ENCODE assay signal across 23 cellular contexts in genomic region chr10:90723416-90724068, GRCh38.
A peak's percentile ranks its signal among the peaks of the same experiment; 100 is the strongest.
DNase-seq lines count a peak whose midpoint lies in the region; ATAC-seq, FAIRE-seq and TF ChIP-seq lines count a peak whose summit lies in the region.
"Had no signal": no experiment of that assay in that cellular context is flagged by ENCODE, and none has a peak within 500 bp of the region (broad histone marks: within the 10 kb centered on the region; RNA-seq: fewer than 3 reads in every experiment).

No MANE protein-coding gene starts in this region.

- no peak overlapping the region for H4K5ac ChIP-seq in H1 (ENCODE audit: insufficient read length, low read depth, low read length)

- H3K79me2 ChIP-seq in PC-3 (ENCODE audit: low read length) (no peaks in the 10 kb centered on the region), H1 (ENCODE audit: control insufficient read depth in 1 of 2, insufficient read depth in 2 of 2, low read length in 2 of 2) (no peaks in the 10 kb centered on the region), neural progenitor cell (ENCODE audit: low read depth) (no peaks in the 10 kb centered on the region)

- H3K4me3 Mint-ChIP-seq in activated CD4-positive, alpha-beta T cell treated with anti-CD3 and anti-CD28 coated beads for 36 hours, result no peak overlapping the region
- no peak overlapping the region for H3K4me3 Mint-ChIP-seq in neural progenitor cell

- H3K27me3 ChIP-seq in PC-3 (ENCODE audit: low read length) (no peaks in the 10 kb centered on the region), H1 (replicated peaks in 1 of 4; ENCODE audit: control insufficient read depth in 3 of 4, extremely low read depth in 1 of 4, insufficient read depth in 3 of 4, low read length in 3 of 4) (no peaks in the 10 kb centered on the region), neural progenitor cell (no peaks in the 10 kb centered on the region)
- H3K27me3 ChIP-seq: colonic mucosa, gastrocnemius medialis, tibial nerve had no signal

- H2AK5ac ChIP-seq in H1 (ENCODE audit: low read depth, low read length), result no peak overlapping the region

- H3K79me1 ChIP-seq in H1 (ENCODE audit: low read depth, low read length), result no peaks in the 10 kb centered on the region

- H2AFZ ChIP-seq in PC-3 (ENCODE audit: low read length) (no peak overlapping the region), H1 (ENCODE audit: low read length) (no peak overlapping the region), neural progenitor cell (replicated peaks) (peak overlapping the region; percentile 52)

- peak; percentile 42 for FAIRE-seq in H1 (lab: Jason Lieb, UNC)
- FAIRE-seq: endothelial cell of umbilical vein had no signal

- no peak overlapping the region for H3K4ac ChIP-seq in H1 (replicated peaks; ENCODE audit: insufficient read length, low read depth, low read length)

- H2BK20ac ChIP-seq in H1 (ENCODE audit: low read length), result no peak overlapping the region

- CTCF ChIA-PET in activated CD4-positive, alpha-beta T cell treated with anti-CD3 and anti-CD28 coated beads for 36 hours (lab: Charles Lee), result interaction anchor here (0.7 to 1.1 kb wide), 5 partner anchors 19 to 149 kb away, joined by 3 to 4 read pairs (median 3); partner anchors contain the start of gene RPP30
- CTCF ChIA-PET in PC-3 (lab: Charles Lee), result no interaction called here
- CTCF ChIA-PET in H1 (lab: Charles Lee; ENCODE audit: partially characterized antibody), result interaction anchor here (0.8 to 2.6 kb wide), 11 partner anchors 11 to 575 kb away, joined by 3 to 15 read pairs (median 4); partner anchors contain the start of gene HTR7

- TF ChIP-seq EP300 in H1 (IDR thresholded peaks at IDR 0.05; ENCODE audit: borderline replicate concordance in 1 of 2, low read depth in 2 of 2, low read length in 2 of 2), result no peak

- peak; percentile 60 for ATAC-seq in activated CD4-positive, alpha-beta T cell treated with anti-CD3 and anti-CD28 coated beads for 36 hours
- no peak for ATAC-seq in PC-3
- ATAC-seq: gastrocnemius medialis, lower lobe of right lung, Panc1, psoas muscle, SK-N-SH treated with all-trans-retinoic acid at 6 μM for 48 hours had no signal

- H3F3A ChIP-seq in PC-3 (ENCODE audit: low read length, unreplicated experiment), result no peaks in the 10 kb centered on the region
- no peaks in the 10 kb centered on the region for H3F3A ChIP-seq in neural progenitor cell (ENCODE audit: low read depth)

- H3K27me3 Mint-ChIP-seq in activated CD4-positive, alpha-beta T cell treated with anti-CD3 and anti-CD28 coated beads for 36 hours, result no peaks in the 10 kb centered on the region
- H3K27me3 Mint-ChIP-seq in neural progenitor cell (ENCODE audit: insufficient read depth, low read depth), result peaks cover 2% of the 10 kb centered on the region

- H3K4me1 ChIP-seq in PC-3 (ENCODE audit: insufficient read depth, low read length) (no peaks in the 10 kb centered on the region), H1 (replicated peaks in 1 of 4; ENCODE audit: control insufficient read depth in 3 of 4, insufficient read depth in 4 of 4, low read length in 3 of 4) (peaks cover 2 to 9% (median 5%) of the 10 kb centered on the region in 4 experiments; a peak in 4 of 7 replicates), neural progenitor cell (no peaks in the 10 kb centered on the region)
- H3K4me1 ChIP-seq: colonic mucosa, gastrocnemius medialis, lower lobe of right lung, psoas muscle, tibial nerve had no signal

- no peak overlapping the region for H3K18ac ChIP-seq in H1 (ENCODE audit: extremely low read depth, low read length)

- H2BK15ac ChIP-seq in H1 (ENCODE audit: low read length), result no peak overlapping the region

- POLR2A ChIA-PET in activated CD4-positive, alpha-beta T cell treated with anti-CD3 and anti-CD28 coated beads for 36 hours (lab: Charles Lee), result no interaction called here
- POLR2A ChIA-PET in PC-3 (lab: Charles Lee; ENCODE audit: unreplicated experiment), result no interaction called here
- POLR2A ChIA-PET in H1 (lab: Charles Lee; ENCODE audit: partially characterized antibody), result interaction anchor here (1.5 kb wide), 1 partner anchor 11 kb away, joined by 4 read pairs; no protein-coding TSS in a partner anchor

- BruUV-seq in PC-3 (replicated peaks; lab: Mats Ljungman, UMichigan), result no TSS peak

- H3K27ac ChIP-seq in PC-3 (ENCODE audit: low read length) (no peak overlapping the region), H1 (ENCODE audit: low read depth, low read length) (no peak overlapping the region), neural progenitor cell (no peak overlapping the region)
- H3K27ac ChIP-seq: C4-2B, colonic mucosa, gastrocnemius medialis, lower lobe of right lung, psoas muscle, tibial nerve had no signal

- no peak for TF ChIP-seq RAD21 in H1 (IDR thresholded peaks at IDR 0.05 in 1 of 2, conservative IDR thresholded peaks at IDR 0.05 in 1 of 2; ENCODE audit: low read depth in 2 of 2, low read length in 2 of 2)

- H4K91ac ChIP-seq in H1 (replicated peaks; ENCODE audit: insufficient read length, low read length), result peak overlapping the region; percentile 32

- intact Hi-C loops in activated CD4-positive, alpha-beta T cell treated with anti-CD3 and anti-CD28 coated beads for 36 hours (cut with DNase I, micrococcal nuclease), result loop anchor here in 1 of 2 experiments (10.0 kb wide), 1 partner anchor 929 kb away; no protein-coding TSS in a partner anchor
- intact Hi-C loops in PC-3 (cut with micrococcal nuclease), result no loop called here

- H3K36me3 ChIP-seq in PC-3 (ENCODE audit: low read depth, low read length) (no peaks in the 10 kb centered on the region), H1 (ENCODE audit: control insufficient read depth in 2 of 4, insufficient read depth in 4 of 4, low read length in 3 of 4) (no peaks in the 10 kb centered on the region), neural progenitor cell (no peaks in the 10 kb centered on the region)
- H3K36me3 ChIP-seq: colonic mucosa, gastrocnemius medialis, lower lobe of right lung, tibial nerve had no signal

- H3K9me2 ChIP-seq in PC-3 (replicated peaks; ENCODE audit: low read length), result no peaks in the 10 kb centered on the region

- H3K9ac ChIP-seq in PC-3 (ENCODE audit: low read length) (no peak overlapping the region), H1 (replicated peaks in 1 of 4; ENCODE audit: extremely low read depth in 1 of 4, low read depth in 3 of 4, low read length in 3 of 4) (no peak overlapping the region), neural progenitor cell (no peak overlapping the region)

- no peak for TF ChIP-seq POLR2A in H1 (IDR thresholded peaks at IDR 0.05; ENCODE audit: control extremely low read depth in 1 of 2, low read depth in 2 of 2, low read length in 2 of 2)

- no peak overlapping the region for H3K14ac ChIP-seq in H1 (ENCODE audit: insufficient read length)

- peak; percentile 11 for DNase-seq in activated CD4-positive, alpha-beta T cell treated with anti-CD3 and anti-CD28 coated beads for 36 hours
- no peak for DNase-seq in activated CD4-positive, alpha-beta T cell treated with anti-CD3 and anti-CD28 coated beads for 1 hour
- DNase-seq in PC-3 (peak; percentile 10), H1 (ENCODE audit: low read depth in 1 of 2, low spot score in 2 of 2) (peak in 1 of 2 experiments; percentile 29), neural progenitor cell (ENCODE audit: low spot score) (no peak), HT-29 (ENCODE audit: low spot score) (no peak), NCI-H345 (lab: John Stamatoyannopoulos, UW) (no peak), NCI-H1105 (lab: John Stamatoyannopoulos, UW) (no peak)
- DNase-seq: activated CD4-positive, alpha-beta T cell treated with anti-CD3 and anti-CD28 coated beads, Interleukin-2, amount 50 U/mL, for 48 hours; aorta; colonic mucosa; gastrocnemius medialis; H7; Karpas-422; lower lobe of right lung; NCI-H1417 treated with DMSO at 0.1 percent for 48 hours; NCI-H82; psoas muscle had no signal

- H3K9me3 ChIP-seq in PC-3 (ENCODE audit: low read length) (no peaks in the 10 kb centered on the region), H1 (ENCODE audit: insufficient read depth in 2 of 2, low read depth in 1 of 2, low read length in 1 of 2) (no peaks in the 10 kb centered on the region), neural progenitor cell (ENCODE audit: low read depth) (no peaks in the 10 kb centered on the region)
- H3K9me3 ChIP-seq: colonic mucosa, gastrocnemius medialis, lower lobe of right lung, psoas muscle, tibial nerve had no signal

- H3K23ac ChIP-seq in H1 (ENCODE audit: insufficient read length), result no peak overlapping the region

- no peak overlapping the region for H2BK5ac ChIP-seq in H1 (ENCODE audit: low read depth, low read length)

- H2BK12ac ChIP-seq in H1 (ENCODE audit: low read depth, low read length), result no peak overlapping the region

- no peaks in the 10 kb centered on the region for H3K9me3 Mint-ChIP-seq in activated CD4-positive, alpha-beta T cell treated with anti-CD3 and anti-CD28 coated beads for 36 hours (ENCODE audit: low read depth)
- no peaks in the 10 kb centered on the region for H3K9me3 Mint-ChIP-seq in neural progenitor cell

- H3K23me2 ChIP-seq in H1 (ENCODE audit: low read depth, low read length), result no peaks in the 10 kb centered on the region

- H3K4me2 ChIP-seq in PC-3 (ENCODE audit: low read length) (no peak overlapping the region), H1 (ENCODE audit: insufficient read depth in 1 of 2, low read depth in 2 of 2, low read length in 2 of 2) (no peak overlapping the region), neural progenitor cell (no peak overlapping the region)

- H3K56ac ChIP-seq in H1 (replicated peaks; ENCODE audit: insufficient read length, low read depth, low read length), result no peak overlapping the region

- WGBS in H1 (ENCODE audit: extremely low coverage in 1 of 2, insufficient coverage in 1 of 2, insufficient read length in 1 of 2, insufficient replicate concordance in 2 of 2, low coverage in 1 of 2, low lambda C conversion rate in 2 of 2, missing lambda C conversion rate in 1 of 2), 2 experiments, result 57% methylated on average over 6 of the region's 6 CpGs; no CpG with 5 or more reads in 1 of the 2 experiments

- H2BK120ac ChIP-seq in H1 (replicated peaks; ENCODE audit: low read depth, low read length), result no peak overlapping the region

- H3K36me3 Mint-ChIP-seq in activated CD4-positive, alpha-beta T cell treated with anti-CD3 and anti-CD28 coated beads for 36 hours (ENCODE audit: low read depth), result no peaks in the 10 kb centered on the region
- H3K36me3 Mint-ChIP-seq in neural progenitor cell, result no peaks in the 10 kb centered on the region

- no peak overlapping the region; the same call in 1 of the 2 replicates for H4K8ac ChIP-seq in H1 (ENCODE audit: extremely low read depth, insufficient read depth, low read length)

- peak overlapping the region; percentile 23 for H3K27ac Mint-ChIP-seq in activated CD4-positive, alpha-beta T cell treated with anti-CD3 and anti-CD28 coated beads for 36 hours
- H3K27ac Mint-ChIP-seq in neural progenitor cell, result no peak overlapping the region

- H3K4me3 ChIP-seq in PC-3 (ENCODE audit: low read length) (no peak overlapping the region), H1 (ENCODE audit: extremely low read depth in 1 of 4, insufficient read depth in 2 of 4, low read depth in 3 of 4, low read length in 4 of 4) (no peak overlapping the region), neural progenitor cell (no peak overlapping the region)
- H3K4me3 ChIP-seq: colonic mucosa, gastrocnemius medialis, lower lobe of right lung, psoas muscle, tibial nerve had no signal

- H3K4me1 Mint-ChIP-seq in activated CD4-positive, alpha-beta T cell treated with anti-CD3 and anti-CD28 coated beads for 36 hours, result peaks cover 10% of the 10 kb centered on the region
- no peaks in the 10 kb centered on the region for H3K4me1 Mint-ChIP-seq in neural progenitor cell

- no peak for TF ChIP-seq CTCF in PC-3 (conservative IDR thresholded peaks at IDR 0.05; ENCODE audit: low read depth, low read length)
- TF ChIP-seq CTCF in H1 (IDR thresholded peaks at IDR 0.05; ENCODE audit: control extremely low read depth in 1 of 3, insufficient read depth in 1 of 3, low read depth in 1 of 3, low read length in 3 of 3), result no peak
- TF ChIP-seq CTCF in neural progenitor cell (IDR thresholded peaks at IDR 0.05), result no peak

- H4K20me1 ChIP-seq in PC-3 (ENCODE audit: low read length) (no peaks in the 10 kb centered on the region), H1 (replicated peaks in 1 of 2; ENCODE audit: control insufficient read depth in 1 of 2, insufficient read depth in 2 of 2, low read length in 2 of 2) (no peaks in the 10 kb centered on the region), neural progenitor cell (ENCODE audit: low read depth) (no peaks in the 10 kb centered on the region)

Comparison
In these comparisons a context has a peak if more than half of its experiments do, and no peak if none do; other contexts are left out.
1. DNase-seq: peak in activated CD4-positive, alpha-beta T cell treated with anti-CD3 and anti-CD28 coated beads for 36 hours (single experiment) and PC-3 (single experiment); none in activated CD4-positive, alpha-beta T cell treated with anti-CD3 and anti-CD28 coated beads for 1 hour (single experiment), neural progenitor cell (single experiment), HT-29 (single experiment), NCI-H345 (single experiment) and NCI-H1105 (single experiment).